Comparison of ENCODE assay signal across 29 cellular contexts in genomic region chr4:186008057-186008456, GRCh38.
"Had no signal": no experiment of that assay in that cellular context is flagged by ENCODE, and none has a peak within 500 bp of the region (broad histone marks: within the 10 kb centered on the region; RNA-seq: fewer than 3 reads in every experiment).

No MANE protein-coding gene starts in this region.

- H3K36me3 Mint-ChIP-seq: naive B cell; natural killer cell; neural progenitor cell; stimulated activated memory B cell treated with anti-CD40 and anti-IgM and Interleukin-4, amounts not matched to agents 10 μg/mL and 1 μg/mL and 100 μg/mL, for 72 hours; type B pancreatic cell had no signal

- H2AFZ ChIP-seq: neural progenitor cell had no signal

- FAIRE-seq: islet of Langerhans, kidney had no signal

- H3K9me3 ChIP-seq: left lung, lower lobe of right lung, neutrophil, ovary, right atrium auricular region, right lobe of liver, tibial nerve, uterus had no signal

- DNase-seq: kidney; left colon; left lung; lower lobe of right lung; mammary epithelial cell; mesenchymal stem cell; naive B cell; natural killer cell; nephron progenitor cell; occipital lobe; ovary; right lobe of liver; stimulated activated CD4-positive, alpha-beta T cell treated with anti-CD3 and anti-CD28 coated beads, Interleukin-1b, Interleukin-23, amount 100 ng/mL, for 48 hours; stimulated activated CD4-positive, alpha-beta T cell treated with anti-CD3 and anti-CD28 coated beads, Interleukin-2, amount 100 ng/mL, for 48 hours; stimulated activated CD4-positive, alpha-beta T cell treated with anti-CD3 and anti-CD28 coated beads, Interleukin-4, amount 100 ng/mL, for 4 hours; stimulated activated CD8-positive, alpha-beta memory T cell treated with anti-CD3 and anti-CD28 coated beads, Interleukin-4, amount 100 ng/mL, for 48 hours; stimulated activated naive CD4-positive, alpha-beta T cell treated with Interleukin-2 at 50 U/mL for 16 hours; stimulated activated naive CD8-positive, alpha-beta T cell treated with anti-CD3 and anti-CD28 coated beads, Interleukin-15, amount 100 ng/mL, for 72 hours; substantia nigra; uterus had no signal

- H3K4me1 ChIP-seq: left lung, lower lobe of right lung, right lobe of liver, tibial nerve, uterus had no signal

- H3K27ac ChIP-seq: left lung, lower lobe of right lung, neural progenitor cell, neutrophil, ovary, right atrium auricular region, right lobe of liver, tibial nerve, uterus had no signal

- H3K27me3 ChIP-seq: left lung, neural progenitor cell, ovary, right atrium auricular region, right lobe of liver, tibial nerve, uterus had no signal

- H3K27me3 Mint-ChIP-seq: type B pancreatic cell had no signal

- H3K4me1 Mint-ChIP-seq: naive B cell; neural progenitor cell; stimulated activated memory B cell treated with anti-CD40 and anti-IgM and Interleukin-4, amounts not matched to agents 10 μg/mL and 1 μg/mL and 100 μg/mL, for 72 hours; stimulated activated naive CD8-positive, alpha-beta T cell treated with anti-CD3 and anti-CD28 coated beads, Interleukin-15, amount 100 ng/mL, for 72 hours had no signal

- ATAC-seq: left colon; left lung; lower lobe of right lung; right lobe of liver; stimulated activated memory B cell treated with anti-CD40 and anti-IgM and Interleukin-4, amounts not matched to agents 10 μg/mL and 1 μg/mL and 100 μg/mL, for 72 hours; stimulated activated naive CD8-positive, alpha-beta T cell treated with anti-CD3 and anti-CD28 coated beads, Interleukin-15, amount 100 ng/mL, for 72 hours had no signal

- H3K4me3 ChIP-seq: left lung, lower lobe of right lung, neural progenitor cell, ovary, right atrium auricular region, right lobe of liver, smooth muscle cell, tibial nerve, uterus had no signal

- H3K9me3 Mint-ChIP-seq: natural killer cell; nephron progenitor cell; neural progenitor cell; stimulated activated memory B cell treated with anti-CD40 and anti-IgM and Interleukin-4, amounts not matched to agents 10 μg/mL and 1 μg/mL and 100 μg/mL, for 72 hours; stimulated activated naive CD8-positive, alpha-beta T cell treated with anti-CD3 and anti-CD28 coated beads, Interleukin-15, amount 100 ng/mL, for 72 hours; type B pancreatic cell had no signal

- H3K9ac ChIP-seq: neural progenitor cell had no signal

- H3K27ac Mint-ChIP-seq: natural killer cell; nephron progenitor cell; neural progenitor cell; progenitor cell of endocrine pancreas; stimulated activated memory B cell treated with anti-CD40 and anti-IgM and Interleukin-4, amounts not matched to agents 10 μg/mL and 1 μg/mL and 100 μg/mL, for 72 hours; stimulated activated naive CD8-positive, alpha-beta T cell treated with anti-CD3 and anti-CD28 coated beads, Interleukin-15, amount 100 ng/mL, for 72 hours; type B pancreatic cell had no signal

- H3K4me3 Mint-ChIP-seq: naive B cell; natural killer cell; nephron progenitor cell; neural progenitor cell; stimulated activated memory B cell treated with anti-CD40 and anti-IgM and Interleukin-4, amounts not matched to agents 10 μg/mL and 1 μg/mL and 100 μg/mL, for 72 hours; stimulated activated naive CD8-positive, alpha-beta T cell treated with anti-CD3 and anti-CD28 coated beads, Interleukin-15, amount 100 ng/mL, for 72 hours; type B pancreatic cell had no signal

- H3K4me2 ChIP-seq: neural progenitor cell, smooth muscle cell had no signal

- H3K36me3 ChIP-seq: left lung, lower lobe of right lung, neural progenitor cell, neutrophil, ovary, right atrium auricular region, right lobe of liver, tibial nerve, uterus had no signal
